ENCODE assay signal across 18 cellular contexts in genomic region chr6:69914015-69914485, GRCh38. TPM values are rescaled to one million over a fixed set of nuclear protein-coding genes. Genes with fewer than 3 reads are reported as not detected.
DNase-seq lines count a peak whose midpoint lies in the region; ATAC-seq and TF ChIP-seq lines count a peak whose summit lies in the region.
"Had no signal": no experiment of that assay in that cellular context is flagged by ENCODE, and none has a peak within 500 bp of the region (broad histone marks: within the 10 kb centered on the region; RNA-seq: fewer than 3 reads in every experiment).

No MANE protein-coding gene starts in this region.

- H3K36me3 ChIP-seq in ACC112 (ENCODE audit: insufficient read depth, low read length) (no peaks in the 10 kb centered on the region), HUES48 (ENCODE audit: control insufficient read depth, insufficient read depth, low read length) (no peaks in the 10 kb centered on the region), mesendoderm (ENCODE audit: control insufficient read depth, insufficient read depth, low read length) (no peaks in the 10 kb centered on the region)
- H3K36me3 ChIP-seq: suprapubic skin had no signal

- WGBS in mesendoderm (ENCODE audit: extremely low coverage, insufficient coverage, low lambda C conversion rate): no CpG with 5 or more reads among the region's 2 CpGs

- H3K23ac ChIP-seq in mesendoderm (ENCODE audit: low read length): no peak overlapping the region

- no peaks in the 10 kb centered on the region for H3K36me3 Mint-ChIP-seq in WTC11
- H3K36me3 Mint-ChIP-seq: activated naive CD4-positive, alpha-beta T cell treated with anti-CD3 and anti-CD28 coated beads, Interleukin-2, amount 50 U/mL, for 72 hours had no signal

- H3K4me1 ChIP-seq in ACC112 (ENCODE audit: control insufficient read depth, insufficient read depth, low read length, unreplicated experiment) (peaks cover 20% of the 10 kb centered on the region), HUES48 (ENCODE audit: control insufficient read depth, insufficient read depth, low read length) (peaks cover 6% of the 10 kb centered on the region; the same call in 1 of the 2 replicates), mesendoderm (ENCODE audit: control insufficient read depth, low read depth, low read length) (peaks cover 5% of the 10 kb centered on the region)
- H3K4me1 ChIP-seq: suprapubic skin had no signal

- no peak for DNase-seq in WTC11 (ENCODE audit: low spot score)
- DNase-seq in mesendoderm: peak; percentile 93
- DNase-seq in amniotic stem cell (lab: John Stamatoyannopoulos, UW): no peak
- no peak for DNase-seq in occipital lobe (lab: John Stamatoyannopoulos, UW)
- no peak for DNase-seq in NCI-H2107 (lab: John Stamatoyannopoulos, UW)
- DNase-seq: ACHN; activated B cell treated with CpG ODN at 0.5 μM for 24 hours; activated CD8-positive, alpha-beta memory T cell treated with anti-CD3 and anti-CD28 coated beads, Interleukin-2, amount 50 U/mL, for 48 hours; hypothalamus; stimulated activated CD4-positive, alpha-beta T cell treated with anti-CD3 and anti-CD28 coated beads, Interleukin-12 subunit alpha, Interleukin-12 subunit beta, amount 100 ng/mL, for 4 hours; SW 1271 had no signal

- no peak overlapping the region for H3K27ac ChIP-seq in ACC112 (ENCODE audit: low read depth, low read length)
- peak overlapping the region; percentile 55 for H3K27ac ChIP-seq in HUES48 (ENCODE audit: low read depth, low read length)
- peak overlapping the region; percentile 63 for H3K27ac ChIP-seq in mesendoderm (ENCODE audit: low read depth, low read length)
- H3K27ac ChIP-seq: epithelial cell of prostate, KMS-11, suprapubic skin had no signal

- POLR2A ChIA-PET in WTC11 (lab: Charles Lee): no interaction called here

- no peak overlapping the region for H3K27ac Mint-ChIP-seq in WTC11
- H3K27ac Mint-ChIP-seq: activated naive CD4-positive, alpha-beta T cell treated with anti-CD3 and anti-CD28 coated beads, Interleukin-2, amount 50 U/mL, for 72 hours had no signal

- H3K4me1 Mint-ChIP-seq in WTC11: peaks cover 17% of the 10 kb centered on the region

- no peak overlapping the region for H2BK120ac ChIP-seq in mesendoderm (ENCODE audit: low read depth, low read length)

- H3K56ac ChIP-seq in mesendoderm (ENCODE audit: low read length): no peak overlapping the region

- no peak overlapping the region for H3K4me2 ChIP-seq in mesendoderm (ENCODE audit: low read length)
- H3K4me2 ChIP-seq: KMS-11 had no signal

- H4K5ac ChIP-seq in mesendoderm (ENCODE audit: low read length): no peak overlapping the region

- H3K4me3 ChIP-seq in ACC112 (ENCODE audit: low read depth, low read length) (no peak overlapping the region), HUES48 (ENCODE audit: low read depth, low read length) (no peak overlapping the region), mesendoderm (ENCODE audit: low read length) (no peak overlapping the region)
- H3K4me3 ChIP-seq: suprapubic skin had no signal

- no peak for TF ChIP-seq CTCF in WTC11 (IDR thresholded peaks at IDR 0.05)

- H4K8ac ChIP-seq in mesendoderm (ENCODE audit: low read depth, low read length): no peak overlapping the region

- H3K27me3 Mint-ChIP-seq in WTC11 (ENCODE audit: low read depth): no peaks in the 10 kb centered on the region
- H3K27me3 Mint-ChIP-seq: activated B cell treated with CpG ODN at 0.5 μM for 24 hours had no signal

- ATAC-seq in WTC11: peak; percentile 89
- no peak for ATAC-seq in HG03442 (IDR thresholded peaks at IDR 0.05; ENCODE audit: unreplicated experiment)
- ATAC-seq: activated naive CD4-positive, alpha-beta T cell treated with anti-CD3 and anti-CD28 coated beads, Interleukin-2, amount 50 U/mL, for 72 hours had no signal

- H3K79me2 ChIP-seq in ACC112 (ENCODE audit: control insufficient read depth, insufficient read depth, low read length, unreplicated experiment) (no peaks in the 10 kb centered on the region), mesendoderm (ENCODE audit: control insufficient read depth, insufficient read depth, low read length) (no peaks in the 10 kb centered on the region)

- H3K4me3 Mint-ChIP-seq in WTC11: no peak overlapping the region
- H3K4me3 Mint-ChIP-seq: activated B cell treated with CpG ODN at 0.5 μM for 24 hours had no signal

- H3K79me1 ChIP-seq in mesendoderm (ENCODE audit: low read length): no peaks in the 10 kb centered on the region

- peaks cover 4% of the 10 kb centered on the region for H3K9me3 Mint-ChIP-seq in WTC11
- H3K9me3 Mint-ChIP-seq: activated B cell treated with CpG ODN at 0.5 μM for 24 hours; activated naive CD4-positive, alpha-beta T cell treated with anti-CD3 and anti-CD28 coated beads, Interleukin-2, amount 50 U/mL, for 72 hours had no signal

- no peak overlapping the region for H2BK5ac ChIP-seq in mesendoderm (ENCODE audit: low read length)

- H3K9me3 ChIP-seq in HUES48 (ENCODE audit: control insufficient read depth, insufficient read depth, low read length): no peaks in the 10 kb centered on the region
- H3K9me3 ChIP-seq: suprapubic skin had no signal

- no peak overlapping the region for H2BK15ac ChIP-seq in mesendoderm (replicated peaks; ENCODE audit: low read depth)

- no peak overlapping the region for H2AK5ac ChIP-seq in mesendoderm (ENCODE audit: low read length)

- H3K18ac ChIP-seq in mesendoderm (ENCODE audit: low read length): peak overlapping the region; percentile 51

- H3K27me3 ChIP-seq in ACC112 (ENCODE audit: insufficient read depth, low read length) (no peaks in the 10 kb centered on the region), HUES48 (ENCODE audit: control insufficient read depth, insufficient read depth, low read length) (no peaks in the 10 kb centered on the region), mesendoderm (ENCODE audit: insufficient read depth, low read length, poor library complexity) (no peaks in the 10 kb centered on the region)
- H3K27me3 ChIP-seq: suprapubic skin had no signal

- H3K9ac ChIP-seq in HUES48 (ENCODE audit: low read depth, low read length): no peak overlapping the region; the same call in 1 of the 2 replicates
- H3K9ac ChIP-seq in mesendoderm (ENCODE audit: low read length): no peak overlapping the region
- H3K9ac ChIP-seq: KMS-11 had no signal

- peak overlapping the region; percentile 58 for H2AFZ ChIP-seq in ACC112 (ENCODE audit: low read length, unreplicated experiment)

- H3K4ac ChIP-seq in mesendoderm (ENCODE audit: low read depth, low read length): no peak overlapping the region

- CTCF ChIA-PET in WTC11 (lab: Charles Lee): interaction anchor here (0.7 to 1.5 kb wide), 3 partner anchors 8 to 267 kb away, joined by 3 to 5 read pairs (median 3); no protein-coding TSS in a partner anchor

TF ChIP-seq in WTC11, 78 proteins besides CTCF, POLR2A, EP300 and RAD21:
- no peak for TF ChIP-seq KAT7 (CRISPR knock-in tag; IDR thresholded peaks at IDR 0.05; ENCODE audit: borderline replicate concordance)
- no peak for TF ChIP-seq MXD4 (CRISPR knock-in tag; IDR thresholded peaks at IDR 0.05; ENCODE audit: borderline replicate concordance)
- no peak for TF ChIP-seq USF1 (CRISPR knock-in tag; IDR thresholded peaks at IDR 0.05)
- TF ChIP-seq ZNF512 (CRISPR knock-in tag; IDR thresholded peaks at IDR 0.05; ENCODE audit: borderline replicate concordance): no peak
- no peak for TF ChIP-seq ZNF671 (CRISPR knock-in tag; IDR thresholded peaks at IDR 0.05)
- no peak for TF ChIP-seq NFE2L1 (CRISPR knock-in tag; IDR thresholded peaks at IDR 0.05)
- no peak for TF ChIP-seq E2F4 (CRISPR knock-in tag; IDR thresholded peaks at IDR 0.05; ENCODE audit: borderline replicate concordance, low read depth)
- no peak for TF ChIP-seq ZBTB21 (CRISPR knock-in tag; IDR thresholded peaks at IDR 0.05; ENCODE audit: borderline replicate concordance)
TF ChIP-seq in WTC11: peak in this region for 0.

RNA-seq across cellular contexts. Expression of gene COL19A1, which starts 47.7 kb away (rescaled TPM):
- total RNA-seq in WTC11 (2021) (not detected in 3 replicates), occipital lobe (5.9 TPM)
- polyA plus RNA-seq in mesendoderm (2013, experiment 1 of 2): 0.01 TPM
- polyA plus RNA-seq in mesendoderm (2013, experiment 2 of 2): 0.04 TPM
